Comparison of ENCODE assay signal across 23 cellular contexts in the genomic region with DNA sequence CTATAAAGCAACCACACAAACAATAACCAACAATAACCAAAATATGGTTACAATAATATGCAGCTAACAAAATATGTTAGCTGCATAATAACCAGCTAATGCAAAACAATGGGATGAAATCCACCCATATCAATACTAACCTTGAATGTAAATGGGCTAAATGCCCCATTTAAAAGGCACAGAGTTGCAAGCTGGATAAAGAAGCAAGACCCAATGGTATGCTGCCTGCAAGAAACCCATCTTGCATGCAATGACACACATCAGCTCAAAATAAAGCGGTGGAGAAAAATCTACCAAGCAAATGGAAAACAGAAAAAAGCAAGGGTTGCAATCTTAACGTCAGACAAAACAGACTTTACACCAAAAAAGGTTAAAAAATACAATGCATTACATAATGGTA.
"Had no signal": no experiment of that assay in that cellular context is flagged by ENCODE, and none has a peak within 500 bp of the region (broad histone marks: within the 10 kb centered on the region; RNA-seq: fewer than 3 reads in every experiment).

No MANE protein-coding gene starts in this region.

- H3K36me3 ChIP-seq: colonic mucosa, esophagus muscularis mucosa, esophagus squamous epithelium, gastrocnemius medialis, gastroesophageal sphincter, heart left ventricle, heart right ventricle had no signal

- DNase-seq: colonic mucosa; cortex of kidney; dermis blood vessel endothelial cell; dorsolateral prefrontal cortex; effector CD4-positive, alpha-beta T cell; effector CD8-positive, alpha-beta T cell; effector memory CD4-positive, alpha-beta T cell; effector memory CD8-positive, alpha-beta T cell; endodermal cell; erythroblast; esophagus squamous epithelium; foreskin fibroblast; foreskin keratinocyte; foreskin melanocyte; gastrocnemius medialis; glutamatergic neuron; head of caudate nucleus; heart left ventricle; heart right ventricle had no signal

- H3K4me1 ChIP-seq: colonic mucosa, esophagus muscularis mucosa, esophagus squamous epithelium, foreskin keratinocyte, gastrocnemius medialis, gastroesophageal sphincter, heart left ventricle, heart right ventricle had no signal

- H3K4me3 ChIP-seq: colonic mucosa, coronary artery, dorsolateral prefrontal cortex, esophagus muscularis mucosa, esophagus squamous epithelium, gastrocnemius medialis, gastroesophageal sphincter, heart left ventricle, heart right ventricle had no signal

- H3K27ac ChIP-seq: colonic mucosa, coronary artery, dorsolateral prefrontal cortex, epithelial cell of prostate, esophagus muscularis mucosa, esophagus squamous epithelium, foreskin keratinocyte, gastrocnemius medialis, gastroesophageal sphincter, heart left ventricle, heart right ventricle had no signal

- H3K9me3 ChIP-seq: colonic mucosa had no signal
